ENCODE assay signal across 1 cellular context in the genomic region with DNA sequence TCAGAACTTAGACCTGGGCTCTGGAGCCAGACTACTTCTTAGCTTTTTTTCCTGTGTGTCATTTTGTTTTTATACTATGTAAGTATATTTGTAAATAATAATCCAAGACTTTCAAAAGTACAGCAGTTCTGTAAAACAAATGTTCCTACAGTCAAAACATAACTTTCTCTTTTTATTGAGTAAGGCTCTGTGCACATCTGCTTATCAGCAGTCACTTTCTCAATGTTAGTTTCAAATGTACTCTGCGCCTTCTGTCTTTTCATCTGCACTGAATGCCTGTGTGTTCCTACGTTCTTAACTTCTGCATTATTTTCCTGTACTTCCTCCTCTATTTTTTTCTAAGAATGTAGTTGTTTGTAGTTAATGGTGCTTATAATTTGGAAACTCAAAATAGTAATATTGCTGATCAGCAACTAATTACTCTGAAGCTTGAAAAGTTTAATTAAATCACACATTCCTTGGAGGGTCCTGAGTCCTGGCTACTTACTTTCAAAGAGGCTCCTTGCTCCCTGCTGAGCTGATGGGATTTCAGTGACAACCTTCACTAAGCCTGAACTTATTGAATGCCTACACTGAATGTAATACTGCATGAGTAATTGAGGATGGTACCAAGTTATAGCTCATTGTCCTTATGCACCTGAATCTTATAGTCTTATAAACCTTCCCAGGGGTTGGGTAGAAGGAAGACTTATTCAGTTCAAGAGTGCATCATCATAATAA.
TF ChIP-seq lines count a peak whose summit lies in the region.

No MANE protein-coding gene starts in this region.

TF ChIP-seq in GM23338, 12 proteins besides CTCF, POLR2A, EP300 and RAD21 (continued from another document):
- TF ChIP-seq ZNF462 (CRISPR knock-in tag; IDR thresholded peaks at IDR 0.05), result no peak
- TF ChIP-seq, protein P1, sequence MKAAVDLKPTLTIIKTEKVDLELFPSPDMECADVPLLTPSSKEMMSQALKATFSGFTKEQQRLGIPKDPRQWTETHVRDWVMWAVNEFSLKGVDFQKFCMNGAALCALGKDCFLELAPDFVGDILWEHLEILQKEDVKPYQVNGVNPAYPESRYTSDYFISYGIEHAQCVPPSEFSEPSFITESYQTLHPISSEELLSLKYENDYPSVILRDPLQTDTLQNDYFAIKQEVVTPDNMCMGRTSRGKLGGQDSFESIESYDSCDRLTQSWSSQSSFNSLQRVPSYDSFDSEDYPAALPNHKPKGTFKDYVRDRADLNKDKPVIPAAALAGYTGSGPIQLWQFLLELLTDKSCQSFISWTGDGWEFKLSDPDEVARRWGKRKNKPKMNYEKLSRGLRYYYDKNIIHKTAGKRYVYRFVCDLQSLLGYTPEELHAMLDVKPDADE (IDR thresholded peaks at IDR 0.05), result no peak
- no peak for TF ChIP-seq EZH2 (IDR thresholded peaks at IDR 0.05; ENCODE audit: low read depth, unreplicated experiment)
- TF ChIP-seq NANOG (IDR thresholded peaks at IDR 0.05; ENCODE audit: borderline replicate concordance), result no peak
- no peak for TF ChIP-seq ZNF114 (CRISPR knock-in tag; IDR thresholded peaks at IDR 0.05)
- no peak for TF ChIP-seq REST (IDR thresholded peaks at IDR 0.05; ENCODE audit: unreplicated experiment)
- TF ChIP-seq EZH2phosphoT487 (IDR thresholded peaks at IDR 0.05; ENCODE audit: unreplicated experiment), result no peak
- TF ChIP-seq CREB1 (CRISPR knock-in tag; IDR thresholded peaks at IDR 0.05; ENCODE audit: low read depth), result no peak
- TF ChIP-seq ZNF331 (CRISPR knock-in tag; IDR thresholded peaks at IDR 0.05; ENCODE audit: low read depth), result no peak
- TF ChIP-seq POLR2AphosphoS5 (IDR thresholded peaks at IDR 0.05; ENCODE audit: low read depth), result no peak
- TF ChIP-seq JUNB (IDR thresholded peaks at IDR 0.05; ENCODE audit: unreplicated experiment), result no peak
